Comparison of ENCODE assay signal across 8 cellular contexts in genomic region chr6:36595168-36595818, GRCh38. TPM values are rescaled to one million over a fixed set of nuclear protein-coding genes. Genes with fewer than 3 reads are reported as not detected.
A peak's percentile ranks its signal among the peaks of the same experiment; 100 is the strongest.
DNase-seq lines count a peak whose midpoint lies in the region; ATAC-seq and TF ChIP-seq lines count a peak whose summit lies in the region.

No MANE protein-coding gene starts in this region.

- no peaks in the 10 kb centered on the region for H3K9me2 ChIP-seq in OCI-LY1 (ENCODE audit: low read depth, low read length)

- peaks cover 11% of the 10 kb centered on the region for H4K20me1 ChIP-seq in OCI-LY1 (ENCODE audit: insufficient read depth, low read length)

- H3K27ac ChIP-seq in OCI-LY1 (ENCODE audit: low read depth, low read length, poor library complexity, severe bottlenecking) (peak overlapping the region; percentile 99), left lung (peak overlapping the region; percentile 98 to 99), substantia nigra (ENCODE audit: low read depth, low read length, poor library complexity, severe bottlenecking) (peak overlapping the region; percentile 97)

- H3K4me3 ChIP-seq in OCI-LY1 (ENCODE audit: low read depth, low read length, poor library complexity, severe bottlenecking) (peak overlapping the region; percentile 100), left lung (peak overlapping the region; percentile 49 to 64)

- H3K9ac ChIP-seq in OCI-LY1 (ENCODE audit: low read length), result peak overlapping the region; percentile 99

- peak overlapping the region; percentile 78 for H3K4me2 ChIP-seq in OCI-LY1 (ENCODE audit: low read length)

- no peak for TF ChIP-seq CTCF in OCI-LY1 (IDR thresholded peaks at IDR 0.05; ENCODE audit: low read length)
- TF ChIP-seq CTCF in left lung (IDR thresholded peaks at IDR 0.05), result no peak

- no peak overlapping the region for H2AFZ ChIP-seq in OCI-LY1 (ENCODE audit: low read length)

- H3K4me1 ChIP-seq in OCI-LY1 (ENCODE audit: insufficient read depth, low read length, severe bottlenecking), result peaks cover 64% of the 10 kb centered on the region
- H3K4me1 ChIP-seq in left lung, result peaks cover 32 to 46% of the 10 kb centered on the region in 2 donors

- H3K9me3 ChIP-seq in OCI-LY1 (ENCODE audit: low read length), result no peaks in the 10 kb centered on the region
- no peaks in the 10 kb centered on the region for H3K9me3 ChIP-seq in left lung

- peaks cover 19% of the 10 kb centered on the region; the same call in 1 of the 2 replicates for H3F3A ChIP-seq in OCI-LY1 (ENCODE audit: insufficient read depth, low read length)

- intact Hi-C loops in left lung (cut with DNase I), result no loop called here

- peak; percentile 32 for DNase-seq in stimulated activated CD4-positive, alpha-beta T cell treated with anti-CD3 and anti-CD28 coated beads, Interleukin-4, amount 100 ng/mL, for 24 hours
- no peak for DNase-seq in stimulated activated CD4-positive, alpha-beta T cell treated with anti-CD3 and anti-CD28 coated beads, Interleukin-4, amount 100 ng/mL, for 4 hours
- DNase-seq in central memory CD4-positive, alpha-beta T cell, result peak; percentile 37
- DNase-seq in left lung (peak in 1 of 2 donors; percentile 56), substantia nigra (lab: John Stamatoyannopoulos, UW) (peak in 10 of 49 donors; percentile 5 to 54 (median 10)), NCI-H1930 (lab: John Stamatoyannopoulos, UW) (no peak)

- ATAC-seq in left lung, result peak; percentile 33
- ATAC-seq in GM21360 (IDR thresholded peaks at IDR 0.05; ENCODE audit: unreplicated experiment), result no peak

- H3K79me2 ChIP-seq in OCI-LY1 (ENCODE audit: insufficient read depth, low read length), result peaks cover 59% of the 10 kb centered on the region

- no peaks in the 10 kb centered on the region for H3K27me3 ChIP-seq in OCI-LY1 (ENCODE audit: insufficient read depth, low read length)
- no peaks in the 10 kb centered on the region for H3K27me3 ChIP-seq in left lung

- H3K36me3 ChIP-seq in OCI-LY1 (ENCODE audit: insufficient read depth, low read length) (peaks cover 57% of the 10 kb centered on the region), left lung (peaks cover 11 to 40% of the 10 kb centered on the region in 2 donors)

RNA-seq across cellular contexts. Expression of gene SRSF3, which starts 1.1 kb away (rescaled TPM):
- total RNA-seq in left lung, result 100 to 1,000 TPM; 173 to 253 TPM

RNA-seq across cellular contexts. Expression of gene STK38, which starts 48.0 kb away (rescaled TPM):
- 10 to 100 TPM; 40.2 to 41.0 TPM for total RNA-seq in left lung

Comparison
In these comparisons a context has a peak if more than half of its experiments do, and no peak if none do; other contexts are left out.
1. DNase-seq: peak in stimulated activated CD4-positive, alpha-beta T cell treated with anti-CD3 and anti-CD28 coated beads, Interleukin-4, amount 100 ng/mL, for 24 hours (single experiment) and central memory CD4-positive, alpha-beta T cell (single experiment); none in stimulated activated CD4-positive, alpha-beta T cell treated with anti-CD3 and anti-CD28 coated beads, Interleukin-4, amount 100 ng/mL, for 4 hours (0 of 2) and NCI-H1930 (0 of 2).
2. Peak in every context shown above with its lines, with median percentiles within 50 percentile points of each other: H3K27ac ChIP-seq.